In the genomic region with DNA sequence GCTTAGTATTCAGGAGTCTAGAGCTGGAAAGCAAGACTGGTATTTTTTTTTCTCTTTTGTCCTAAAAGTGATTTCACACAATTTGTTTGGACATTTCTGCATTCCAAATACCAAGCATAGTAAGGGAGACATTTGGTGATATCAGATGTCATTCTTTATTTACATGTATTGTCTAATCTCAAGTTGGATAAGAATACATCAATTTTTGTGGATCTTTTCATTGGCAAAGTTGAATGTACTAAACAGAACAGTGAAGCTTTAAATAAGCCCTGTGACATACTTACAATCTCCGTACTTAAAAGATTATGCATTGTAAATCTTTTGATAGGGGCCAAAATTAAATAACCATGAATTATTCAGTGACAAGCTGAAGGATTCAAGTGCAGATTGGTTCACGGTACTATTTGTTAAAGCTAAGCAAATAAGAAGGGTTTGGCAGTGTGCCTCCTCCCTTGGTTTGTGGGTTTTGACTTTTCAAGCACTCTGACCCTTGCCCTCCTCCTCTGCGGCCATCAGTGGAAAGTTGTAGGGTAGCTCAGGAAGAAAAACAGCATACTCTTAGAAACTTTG, we compare ENCODE assay signal across 11 cellular contexts.
DNase-seq lines count a peak whose midpoint lies in the region; ATAC-seq, FAIRE-seq and TF ChIP-seq lines count a peak whose summit lies in the region.
"Had no signal": no experiment of that assay in that cellular context is flagged by ENCODE, and none has a peak within 500 bp of the region (broad histone marks: within the 10 kb centered on the region; RNA-seq: fewer than 3 reads in every experiment).

No MANE protein-coding gene starts in this region.

- H3K27ac ChIP-seq in liver (ENCODE audit: low read depth in 1 of 2, low read length in 2 of 2) (no peak overlapping the region), HepG2 (ENCODE audit: extremely low read length, insufficient read depth, low read length) (no peak overlapping the region), ascending aorta (peak overlapping the region; percentile 34 to 51), right lobe of liver (peak overlapping the region in 2 of 3 donors; percentile 49 to 72)

- H3K36me3 Mint-ChIP-seq in activated CD4-positive, alpha-beta T cell treated with anti-CD3 and anti-CD28 coated beads, Interleukin-2, amount 10 ng/mL, durations not matched to agents 7 days and 5 days (ENCODE audit: low read depth) = no peaks in the 10 kb centered on the region

- DNase-seq in HepG2 (ENCODE audit: low spot score) (no peak), ascending aorta (ENCODE audit: low spot score in 2 of 2) (no peak), right lobe of liver (peak; percentile 61 to 91 (median 78)), ACHN (no peak), NCI-H2171 treated with DMSO at 0.1 percent for 48 hours (lab: John Stamatoyannopoulos, UW) (no peak)
- no peak for DNase-seq in activated CD4-positive, alpha-beta T cell treated with anti-CD3 and anti-CD28 coated beads, Interleukin-2, amount 10 ng/mL, durations not matched to agents 7 days and 5 days
- DNase-seq: activated CD4-positive, alpha-beta T cell treated with anti-CD3 and anti-CD28 coated beads for 1 hour; AML-193; HCEC 1CT had no signal

- no peak overlapping the region for H3K4me2 ChIP-seq in HepG2 (ENCODE audit: low read depth, low read length)

- in situ Hi-C loops in HepG2 (cut with HindIII; ENCODE audit: extremely low pct_ligation_motif_present, low pct_unique_long_range_greater_than_20kb) (no loop called here), ACHN (cut with HindIII; ENCODE audit: low pct_ligation_motif_present, low pct_unique_long_range_greater_than_20kb, low sequenced_read_pairs) (no loop called here)

- H3K9me3 Mint-ChIP-seq in activated CD4-positive, alpha-beta T cell treated with anti-CD3 and anti-CD28 coated beads, Interleukin-2, amount 10 ng/mL, durations not matched to agents 7 days and 5 days = no peaks in the 10 kb centered on the region

- H3K9ac ChIP-seq in liver (ENCODE audit: low read depth in 1 of 2, low read length in 2 of 2) (no peak overlapping the region), HepG2 (ENCODE audit: insufficient read depth, low read depth, low read length) (no peak overlapping the region)

- no peak overlapping the region for H3K27ac Mint-ChIP-seq in activated CD4-positive, alpha-beta T cell treated with anti-CD3 and anti-CD28 coated beads, Interleukin-2, amount 10 ng/mL, durations not matched to agents 7 days and 5 days

- no peaks in the 10 kb centered on the region for H3K79me2 ChIP-seq in HepG2 (ENCODE audit: insufficient read depth, low read length)

- ATAC-seq in HepG2 (no peak), right lobe of liver (peak; percentile 98 to 100 (median 99)), GM19328 (IDR thresholded peaks at IDR 0.05; ENCODE audit: unreplicated experiment) (no peak)

- no TSS peak for BruUV-seq in HepG2 (replicated peaks; lab: Mats Ljungman, UMichigan)

- H4K20me1 ChIP-seq in HepG2 (ENCODE audit: insufficient read depth, low read length) = no peaks in the 10 kb centered on the region

- no peaks in the 10 kb centered on the region for H3K27me3 ChIP-seq in liver (ENCODE audit: control insufficient read depth in 4 of 4, insufficient read depth in 4 of 4, low read length in 3 of 4)
- H3K27me3 ChIP-seq in HepG2 (ENCODE audit: control insufficient read depth in 1 of 2, insufficient read depth in 2 of 2, low read length in 2 of 2) = no peaks in the 10 kb centered on the region
- no peaks in the 10 kb centered on the region for H3K27me3 ChIP-seq in ascending aorta
- no peaks in the 10 kb centered on the region for H3K27me3 ChIP-seq in right lobe of liver

- H3K4me3 Mint-ChIP-seq in activated CD4-positive, alpha-beta T cell treated with anti-CD3 and anti-CD28 coated beads, Interleukin-2, amount 10 ng/mL, durations not matched to agents 7 days and 5 days = no peak overlapping the region

- no peaks in the 10 kb centered on the region for H3K9me3 ChIP-seq in liver (ENCODE audit: control insufficient read depth in 4 of 4, low read length in 3 of 4)
- peaks cover 68% of the 10 kb centered on the region for H3K9me3 ChIP-seq in HepG2 (ENCODE audit: low read length)
- no peaks in the 10 kb centered on the region for H3K9me3 ChIP-seq in ascending aorta
- no peaks in the 10 kb centered on the region for H3K9me3 ChIP-seq in right lobe of liver

- H3K4me3 ChIP-seq in liver (ENCODE audit: low read depth in 1 of 3, low read length in 3 of 3) = no peak overlapping the region
- no peak overlapping the region for H3K4me3 ChIP-seq in HepG2 (replicated peaks in 1 of 3; ENCODE audit: insufficient read depth in 1 of 3, low read depth in 2 of 3, low read length in 3 of 3)
- H3K4me3 ChIP-seq in ascending aorta = no peak overlapping the region
- no peak overlapping the region for H3K4me3 ChIP-seq in right lobe of liver

- H3K36me3 ChIP-seq in liver (ENCODE audit: control insufficient read depth in 4 of 4, insufficient read depth in 3 of 4, low read depth in 1 of 4, low read length in 3 of 4) = no peaks in the 10 kb centered on the region
- H3K36me3 ChIP-seq in HepG2 (replicated peaks in 1 of 2; ENCODE audit: control insufficient read depth in 1 of 2, insufficient read depth in 2 of 2, low read length in 2 of 2) = no peaks in the 10 kb centered on the region
- H3K36me3 ChIP-seq in ascending aorta = no peaks in the 10 kb centered on the region
- no peaks in the 10 kb centered on the region for H3K36me3 ChIP-seq in right lobe of liver

- H3K4me1 Mint-ChIP-seq in activated CD4-positive, alpha-beta T cell treated with anti-CD3 and anti-CD28 coated beads, Interleukin-2, amount 10 ng/mL, durations not matched to agents 7 days and 5 days = no peaks in the 10 kb centered on the region

- CTCF ChIA-PET in HepG2 (lab: Yijun Ruan, JAX; ENCODE audit: low intra/inter-chr PET ratio, low total read pairs) = no interaction called here
- CTCF ChIA-PET in activated CD4-positive, alpha-beta T cell treated with anti-CD3 and anti-CD28 coated beads, Interleukin-2, amount 10 ng/mL, durations not matched to agents 7 days and 5 days (lab: Charles Lee) = no interaction called here

- H3K4me1 ChIP-seq in liver (ENCODE audit: control insufficient read depth in 4 of 4, insufficient read depth in 4 of 4, low read length in 3 of 4) (peaks cover 0 to 15% (median 8%) of the 10 kb centered on the region in 4 donors), HepG2 (ENCODE audit: insufficient read depth, low read length) (no peaks in the 10 kb centered on the region), ascending aorta (peaks cover 0 to 11% of the 10 kb centered on the region in 2 donors), right lobe of liver (peaks cover 0 to 18% (median 3%) of the 10 kb centered on the region in 4 donors)

- no peaks in the 10 kb centered on the region for H3K27me3 Mint-ChIP-seq in activated CD4-positive, alpha-beta T cell treated with anti-CD3 and anti-CD28 coated beads, Interleukin-2, amount 10 ng/mL, durations not matched to agents 7 days and 5 days

- WGBS in liver = 14% methylated on average over 3 of the region's 3 CpGs
- WGBS in HepG2 (ENCODE audit: low lambda C conversion rate) = 2% methylated on average over 3 of the region's 3 CpGs
- 18% methylated on average over 3 of the region's 3 CpGs for WGBS in right lobe of liver (ENCODE audit: insufficient coverage, low coverage, low lambda C conversion rate, missing lambda C conversion rate)

- POLR2A ChIA-PET in HepG2 (lab: Yijun Ruan, JAX) = no interaction called here
- POLR2A ChIA-PET in activated CD4-positive, alpha-beta T cell treated with anti-CD3 and anti-CD28 coated beads, Interleukin-2, amount 10 ng/mL, durations not matched to agents 7 days and 5 days (lab: Charles Lee) = no interaction called here

- no peak for FAIRE-seq in HepG2 (lab: Jason Lieb, UNC)

- H2AFZ ChIP-seq in HepG2 (ENCODE audit: low read length) = no peak overlapping the region

- intact Hi-C loops in HepG2 (cut with micrococcal nuclease; ENCODE audit: unreplicated experiment) (no loop called here), ascending aorta (cut with DNase I) (no loop called here), right lobe of liver (cut with DNase I) (no loop called here)

- TF ChIP-seq RAD21 in liver (IDR thresholded peaks at IDR 0.05) = peak; percentile 53 to 60
- no peak for TF ChIP-seq RAD21 in HepG2 (CRISPR knock-in tag; IDR thresholded peaks at IDR 0.05)

- TF ChIP-seq POLR2A in HepG2 (IDR thresholded peaks at IDR 0.05; ENCODE audit: insufficient read depth in 1 of 2, low read depth in 2 of 2, low read length in 2 of 2) (no peak), right lobe of liver (IDR thresholded peaks at IDR 0.05) (no peak)

- TF ChIP-seq EP300 in HepG2 (IDR thresholded peaks at IDR 0.05; ENCODE audit: low read depth in 2 of 2, low read length in 2 of 2) (no peak), HepG2 (CRISPR knock-in tag; IDR thresholded peaks at IDR 0.05; ENCODE audit: borderline replicate concordance) (no peak)

- TF ChIP-seq CTCF in liver (IDR thresholded peaks at IDR 0.05; ENCODE audit: low read depth, low read length, missing input control) (no peak), HepG2 (CRISPR knock-in tag; IDR thresholded peaks at IDR 0.05) (no peak), ascending aorta (IDR thresholded peaks at IDR 0.05) (no peak), right lobe of liver (IDR thresholded peaks at IDR 0.05) (no peak)

TF ChIP-seq in liver, 16 proteins besides CTCF, POLR2A, EP300 and RAD21 (continues in another document):
- TF ChIP-seq EGR1 (IDR thresholded peaks at IDR 0.05; ENCODE audit: low read depth in 2 of 2) (no peak), FOXA2 (IDR thresholded peaks at IDR 0.05) (peak; percentile 17), HNF4G (IDR thresholded peaks at IDR 0.05) (peak; percentile 64)
- TF ChIP-seq, protein P1, sequence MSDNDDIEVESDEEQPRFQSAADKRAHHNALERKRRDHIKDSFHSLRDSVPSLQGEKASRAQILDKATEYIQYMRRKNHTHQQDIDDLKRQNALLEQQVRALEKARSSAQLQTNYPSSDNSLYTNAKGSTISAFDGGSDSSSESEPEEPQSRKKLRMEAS (IDR thresholded peaks at IDR 0.05) = no peak

TF ChIP-seq in HepG2, 621 proteins besides CTCF, POLR2A, EP300 and RAD21 (continues in another document):
- TF ChIP-seq NCOR1 (IDR thresholded peaks at IDR 0.05; ENCODE audit: borderline replicate concordance, low read length) (no peak), ZBTB21 (CRISPR knock-in tag; IDR thresholded peaks at IDR 0.05) (no peak), ZNF775 (CRISPR knock-in tag; IDR thresholded peaks at IDR 0.05; ENCODE audit: borderline replicate concordance) (no peak), ATRX (CRISPR knock-in tag; IDR thresholded peaks at IDR 0.05; ENCODE audit: borderline replicate concordance) (no peak), DR1 (CRISPR knock-in tag; IDR thresholded peaks at IDR 0.05) (no peak), ZNF615 (CRISPR knock-in tag; IDR thresholded peaks at IDR 0.05; ENCODE audit: borderline replicate concordance) (no peak), THYN1 (CRISPR knock-in tag; IDR thresholded peaks at IDR 0.05; ENCODE audit: borderline replicate concordance, low read depth) (no peak), ZBTB8A (CRISPR knock-in tag; IDR thresholded peaks at IDR 0.05; ENCODE audit: borderline replicate concordance, low read depth) (no peak), RARG (CRISPR knock-in tag; IDR thresholded peaks at IDR 0.05; ENCODE audit: low read depth) (no peak)

Comparison
In these comparisons a context has a peak if more than half of its experiments do, and no peak if none do; other contexts are left out.
1. H3K27ac ChIP-seq: peak in ascending aorta (2 of 2) and right lobe of liver (2 of 3); none in liver (0 of 2) and HepG2 (single experiment).
2. ATAC-seq: peak in right lobe of liver (4 of 4); none in HepG2 (single experiment) and GM19328 (single experiment).
3. DNase-seq: peak in right lobe of liver (3 of 3); none in HepG2 (single experiment), ascending aorta (0 of 2), ACHN (single experiment), activated CD4-positive, alpha-beta T cell treated with anti-CD3 and anti-CD28 coated beads, Interleukin-2, amount 10 ng/mL, durations not matched to agents 7 days and 5 days (single experiment) and NCI-H2171 treated with DMSO at 0.1 percent for 48 hours (single experiment).